ENCODE assay signal across 19 cellular contexts in genomic region chr4:141124224-141124623, GRCh38. TPM values are rescaled to one million over a fixed set of nuclear protein-coding genes. Genes with fewer than 3 reads are reported as not detected.
A peak's percentile ranks its signal among the peaks of the same experiment; 100 is the strongest.
DNase-seq lines count a peak whose midpoint lies in the region; ATAC-seq and TF ChIP-seq lines count a peak whose summit lies in the region.
"Had no signal": no experiment of that assay in that cellular context is flagged by ENCODE, and none has a peak within 500 bp of the region (broad histone marks: within the 10 kb centered on the region; RNA-seq: fewer than 3 reads in every experiment).

No MANE protein-coding gene starts in this region.

- H3K4me3 ChIP-seq in AG10803 (ENCODE audit: low read length) (no peak overlapping the region), astrocyte of the spinal cord (ENCODE audit: low read depth, low read length) (no peak overlapping the region)
- H3K4me3 ChIP-seq: BLaER1, SK-N-MC had no signal

- DNase-seq in AG10803 (ENCODE audit: low read depth) (peak; percentile 14), SK-N-DZ (ENCODE audit: low spot score) (peak; percentile 26), astrocyte of the spinal cord (ENCODE audit: low read depth, low spot score) (peak; percentile 33), kidney tubule cell (ENCODE audit: low spot score) (peak; percentile 53), Right ventricle myocardium inferior (ENCODE audit: missing footprints) (no peak), COR-L47 (lab: John Stamatoyannopoulos, UW) (no peak), cortex of kidney (lab: John Stamatoyannopoulos, UW) (no peak)
- no peak for DNase-seq in activated T-cell treated with anti-CD3 and anti-CD28 coated beads, Interleukin-2, amount 50 U/mL, for 48 hours
- DNase-seq: ACHN; CD4-positive, CD25-positive, alpha-beta regulatory T cell; KBM-7; MM.1S; NCI-H2029; NCI-H526 treated with DMSO at 0.1 percent for 48 hours; SHP77 treated with DMSO at 0.1 percent for 48 hours had no signal

- no peak for ATAC-seq in Right ventricle myocardium inferior
- ATAC-seq: Panc1 had no signal

- intact Hi-C loops in Right ventricle myocardium inferior (cut with DNase I), result no loop called here

- in situ Hi-C loops in astrocyte of the spinal cord (cut with HindIII; ENCODE audit: low sequenced_read_pairs), result no loop called here

- TF ChIP-seq CTCF in AG10803 (conservative IDR thresholded peaks at IDR 0.05; ENCODE audit: low read length) (no peak), astrocyte of the spinal cord (IDR thresholded peaks at IDR 0.05; ENCODE audit: low read depth, low read length) (no peak)

RNA-seq across cellular contexts. Expression of gene RNF150, which starts 9.0 kb away (rescaled TPM):
- polyA plus RNA-seq in SK-N-DZ (2014; cell fraction: cytosol; rRNA removed), result 13.1 and 13.4 TPM in 2 replicates
- 19.9 and 31.1 TPM in 2 replicates for polyA plus RNA-seq in SK-N-DZ (2014; cell fraction: nucleus; rRNA removed)
- total RNA-seq in Right ventricle myocardium inferior, result 56.1 TPM
- total RNA-seq: OCI-LY7 had no signal
- polyA plus RNA-seq: CD4-positive, CD25-positive, alpha-beta regulatory T cell had no signal

Comparison
In these comparisons a context has a peak if more than half of its experiments do, and no peak if none do; other contexts are left out.
1. DNase-seq: peak in AG10803 (single experiment), SK-N-DZ (single experiment), astrocyte of the spinal cord (single experiment) and kidney tubule cell (single experiment); none in activated T-cell treated with anti-CD3 and anti-CD28 coated beads, Interleukin-2, amount 50 U/mL, for 48 hours (0 of 2), Right ventricle myocardium inferior (single experiment), COR-L47 (single experiment) and cortex of kidney (single experiment).